Comparison of ENCODE assay signal across 25 cellular contexts in genomic region chr5:1251678-1252580, GRCh38. TPM values are rescaled to one million over a fixed set of nuclear protein-coding genes. Genes with fewer than 3 reads are reported as not detected.
"Had no signal": no experiment of that assay in that cellular context is flagged by ENCODE, and none has a peak within 500 bp of the region (broad histone marks: within the 10 kb centered on the region; RNA-seq: fewer than 3 reads in every experiment).

No MANE protein-coding gene starts in this region.

- FAIRE-seq: colon, kidney, TTC549 had no signal

- H3K9me3 Mint-ChIP-seq: activated CD4-positive, alpha-beta T cell treated with anti-CD3 and anti-CD28 coated beads, Interleukin-2, amount 10 ng/mL, durations not matched to agents 24 days and 14 days; activated naive CD8-positive, alpha-beta T cell treated with anti-CD3 and anti-CD28 coated beads for 36 hours; stimulated activated naive CD8-positive, alpha-beta T cell treated with anti-CD3 and anti-CD28 coated beads, Interleukin-15, amount 100 ng/mL, for 72 hours had no signal

- H3K4me3 Mint-ChIP-seq: activated CD4-positive, alpha-beta T cell treated with anti-CD3 and anti-CD28 coated beads, Interleukin-2, amount 10 ng/mL, durations not matched to agents 24 days and 14 days; activated CD8-positive, alpha-beta T cell treated with anti-CD3 and anti-CD28 coated beads, Interleukin-2, amount 10 ng/mL, durations not matched to agents 7 days and 5 days; activated naive CD8-positive, alpha-beta T cell treated with anti-CD3 and anti-CD28 coated beads for 36 hours; stimulated activated naive CD8-positive, alpha-beta T cell treated with anti-CD3 and anti-CD28 coated beads, Interleukin-15, amount 100 ng/mL, for 72 hours; T-helper 17 cell had no signal

- H3K9me3 ChIP-seq: body of pancreas, psoas muscle, spleen, upper lobe of right lung had no signal

- H3K27ac Mint-ChIP-seq: activated CD4-positive, alpha-beta T cell treated with anti-CD3 and anti-CD28 coated beads, Interleukin-2, amount 10 ng/mL, durations not matched to agents 24 days and 14 days; activated CD8-positive, alpha-beta T cell treated with anti-CD3 and anti-CD28 coated beads, Interleukin-2, amount 10 ng/mL, durations not matched to agents 7 days and 5 days; activated naive CD8-positive, alpha-beta T cell treated with anti-CD3 and anti-CD28 coated beads for 36 hours; stimulated activated naive CD8-positive, alpha-beta T cell treated with anti-CD3 and anti-CD28 coated beads, Interleukin-15, amount 100 ng/mL, for 72 hours; T-helper 17 cell had no signal

- DNase-seq: activated CD4-positive, alpha-beta T cell treated with anti-CD3 and anti-CD28 coated beads, Interleukin-2, amount 10 ng/mL, durations not matched to agents 24 days and 14 days; activated CD4-positive, CD25-positive, alpha-beta regulatory T cell; activated CD8-positive, alpha-beta memory T cell treated with anti-CD3 and anti-CD28 coated beads, Interleukin-2, amount 50 U/mL, for 4 hours; activated CD8-positive, alpha-beta T cell treated with anti-CD3 and anti-CD28 coated beads, Interleukin-2, amount 10 ng/mL, durations not matched to agents 7 days and 5 days; activated gamma-delta T cell; activated naive CD8-positive, alpha-beta T cell treated with anti-CD3 and anti-CD28 coated beads for 36 hours; activated T-cell treated with anti-CD3 and anti-CD28 coated beads, Interleukin-2, amount 50 U/mL, for 48 hours; amygdala; body of pancreas; caudate nucleus; hypothalamus; kidney; psoas muscle; spleen; stimulated activated naive CD8-positive, alpha-beta T cell treated with anti-CD3 and anti-CD28 coated beads, Interleukin-15, amount 100 ng/mL, for 72 hours; T-helper 17 cell; upper lobe of right lung had no signal

- H3K36me3 Mint-ChIP-seq: activated naive CD8-positive, alpha-beta T cell treated with anti-CD3 and anti-CD28 coated beads for 36 hours had no signal

- H3K27ac ChIP-seq: body of pancreas, psoas muscle, spleen, upper lobe of right lung had no signal

- H3K4me3 ChIP-seq: body of pancreas, psoas muscle, spleen, upper lobe of right lung had no signal

- ATAC-seq: activated CD8-positive, alpha-beta T cell treated with anti-CD3 and anti-CD28 coated beads, Interleukin-2, amount 10 ng/mL, durations not matched to agents 7 days and 5 days; body of pancreas; esophagus mucosa; psoas muscle; sciatic nerve; stimulated activated naive CD8-positive, alpha-beta T cell treated with anti-CD3 and anti-CD28 coated beads, Interleukin-15, amount 100 ng/mL, for 72 hours; T-helper 17 cell; upper lobe of right lung had no signal

- H3K36me3 ChIP-seq: spleen, upper lobe of right lung had no signal

- H3K4me1 ChIP-seq: psoas muscle, upper lobe of right lung had no signal

RNA-seq across cellular contexts. Expression of gene SLC6A18, which starts 26.7 kb away (rescaled TPM):
- total RNA-seq: activated CD4-positive, alpha-beta T cell treated with anti-CD3 and anti-CD28 coated beads, Interleukin-2, amount 10 ng/mL, durations not matched to agents 24 days and 14 days; activated CD8-positive, alpha-beta T cell treated with anti-CD3 and anti-CD28 coated beads, Interleukin-2, amount 10 ng/mL, durations not matched to agents 7 days and 5 days; activated naive CD8-positive, alpha-beta T cell treated with anti-CD3 and anti-CD28 coated beads for 36 hours; body of pancreas; esophagus mucosa; kidney; lower leg skin; mesenteric fat pad; osteocyte; psoas muscle; sciatic nerve; spleen; T-helper 17 cell; temporal lobe; upper lobe of right lung had no signal

RNA-seq across cellular contexts. Expression of gene TERT, which starts 42.9 kb away (rescaled TPM):
- total RNA-seq: body of pancreas, esophagus mucosa, mesenteric fat pad, osteocyte, psoas muscle, temporal lobe, upper lobe of right lung had no signal

RNA-seq across cellular contexts. Expression of gene SLC6A19, which starts 50.5 kb away (rescaled TPM):
- total RNA-seq: activated CD4-positive, alpha-beta T cell treated with anti-CD3 and anti-CD28 coated beads, Interleukin-2, amount 10 ng/mL, durations not matched to agents 24 days and 14 days; activated CD8-positive, alpha-beta T cell treated with anti-CD3 and anti-CD28 coated beads, Interleukin-2, amount 10 ng/mL, durations not matched to agents 7 days and 5 days; activated naive CD8-positive, alpha-beta T cell treated with anti-CD3 and anti-CD28 coated beads for 36 hours; esophagus mucosa; lower leg skin; osteocyte; psoas muscle; T-helper 17 cell; upper lobe of right lung had no signal
